In genomic region chr11:72556433-72556832, GRCh38 we compare ENCODE assay signal across 2 cellular contexts.
TF ChIP-seq lines count a peak whose summit lies in the region.

No MANE protein-coding gene starts in this region.

TF ChIP-seq in SK-N-SH, 30 proteins besides CTCF, POLR2A, EP300 and RAD21 (continued from another document):
- TF ChIP-seq USF2 (IDR thresholded peaks at IDR 0.05; ENCODE audit: borderline replicate concordance, low read depth, low read length) (no peak), SMC3 (IDR thresholded peaks at IDR 0.05; ENCODE audit: low read depth, low read length) (no peak), RXRA (IDR thresholded peaks at IDR 0.05; ENCODE audit: borderline replicate concordance, low read depth) (no peak), CHD2 (IDR thresholded peaks at IDR 0.05; ENCODE audit: low read length, partially characterized antibody) (no peak), FOSL2 (IDR thresholded peaks at IDR 0.05; ENCODE audit: borderline replicate concordance, low read depth) (no peak), MEF2A (IDR thresholded peaks at IDR 0.05; ENCODE audit: borderline replicate concordance, low read depth) (no peak)

TF ChIP-seq in SK-N-SH treated with all-trans-retinoic acid at 6 μM for 48 hours, 23 proteins besides CTCF, POLR2A, EP300 and RAD21 (continued from another document):
- TF ChIP-seq TCF4 (CRISPR knock-in tag; IDR thresholded peaks at IDR 0.05; ENCODE audit: borderline replicate concordance) (no peak), ISL1 (CRISPR knock-in tag; IDR thresholded peaks at IDR 0.05) (no peak), GLIS3 (CRISPR knock-in tag; IDR thresholded peaks at IDR 0.05) (no peak), CSRNP3 (CRISPR knock-in tag; IDR thresholded peaks at IDR 0.05) (no peak), TOX (CRISPR knock-in tag; IDR thresholded peaks at IDR 0.05; ENCODE audit: borderline replicate concordance) (no peak), ZFP30 (CRISPR knock-in tag; IDR thresholded peaks at IDR 0.05) (no peak)
